Comparison of ENCODE assay signal across 1 cellular context in genomic region chr3:193592841-193593665, GRCh38.
TF ChIP-seq lines count a peak whose summit lies in the region.

Gene OPA1 (plus strand): TSS chr3:193593208. CDS start chr3:193593378, 170 bp downstream.

TF ChIP-seq in WTC11, 78 proteins besides CTCF, POLR2A, EP300 and RAD21 (continued from another document):
- TF ChIP-seq FOXP4 (CRISPR knock-in tag; IDR thresholded peaks at IDR 0.05), result peak; percentile 82; the same call in 1 of the 2 replicates
- TF ChIP-seq SP1 (CRISPR knock-in tag; conservative IDR thresholded peaks at IDR 0.05), result peak; percentile 95
- no peak for TF ChIP-seq SMAD4 (CRISPR knock-in tag; IDR thresholded peaks at IDR 0.05)
- peak; percentile 82; the same call in 1 of the 2 replicates for TF ChIP-seq CBFB (CRISPR knock-in tag; IDR thresholded peaks at IDR 0.05; ENCODE audit: low read depth)
- peak; percentile 90; the same call in 1 of the 2 replicates for TF ChIP-seq ESRRA (CRISPR knock-in tag; IDR thresholded peaks at IDR 0.05; ENCODE audit: borderline replicate concordance)
- peak; percentile 45 for TF ChIP-seq TEAD1 (CRISPR knock-in tag; IDR thresholded peaks at IDR 0.05)
- TF ChIP-seq MYBL2 (CRISPR knock-in tag; IDR thresholded peaks at IDR 0.05), result peak; percentile 90
- no peak for TF ChIP-seq ZSCAN18 (CRISPR knock-in tag; IDR thresholded peaks at IDR 0.05)
- TF ChIP-seq AFF4 (CRISPR knock-in tag; IDR thresholded peaks at IDR 0.05; ENCODE audit: borderline replicate concordance), result peak; percentile 37; the same call in 1 of the 2 replicates
- no peak for TF ChIP-seq FOXJ3 (CRISPR knock-in tag; IDR thresholded peaks at IDR 0.05; ENCODE audit: borderline replicate concordance)
- peak; percentile 54; the same call in 1 of the 2 replicates for TF ChIP-seq CREM (CRISPR knock-in tag; IDR thresholded peaks at IDR 0.05)
- TF ChIP-seq MAX (CRISPR knock-in tag; IDR thresholded peaks at IDR 0.05), result peak; percentile 94
- TF ChIP-seq PRRX2 (CRISPR knock-in tag; IDR thresholded peaks at IDR 0.05), result 0 out of 2 replicates have a peak, but pooled peaks have one; percentile 45
- 0 out of 2 replicates have a peak, but pooled peaks have one; percentile 21 for TF ChIP-seq ZNF121 (CRISPR knock-in tag; IDR thresholded peaks at IDR 0.05)
- peak; percentile 87 for TF ChIP-seq GABPB1 (CRISPR knock-in tag; IDR thresholded peaks at IDR 0.05)
- TF ChIP-seq ZNF317 (CRISPR knock-in tag; IDR thresholded peaks at IDR 0.05; ENCODE audit: borderline replicate concordance, low read depth), result no peak
- no peak for TF ChIP-seq TCF7 (CRISPR knock-in tag; IDR thresholded peaks at IDR 0.05; ENCODE audit: low read depth)
